10 cellular contexts compared by ENCODE assay signal in genomic region chr14:78170203-78170602, GRCh38. TPM values are rescaled to one million over a fixed set of nuclear protein-coding genes. Genes with fewer than 3 reads are reported as not detected.
DNase-seq lines count a peak whose midpoint lies in the region; ATAC-seq and TF ChIP-seq lines count a peak whose summit lies in the region.
"Had no signal": no experiment of that assay in that cellular context is flagged by ENCODE, and none has a peak within 500 bp of the region (broad histone marks: within the 10 kb centered on the region; RNA-seq: fewer than 3 reads in every experiment).

NRXN3 (plus strand) TSS chr14:78170373; CDS start chr14:78243094, 72,721 bp downstream.

- in situ Hi-C loops in transverse colon (cut with MboI; ENCODE audit: low pct_ligation_motif_present in 1 of 4, low pct_unique_long_range_greater_than_20kb in 1 of 4, low sequenced_read_pairs in 3 of 4): no loop called here

- H3K4me1 ChIP-seq in lower lobe of right lung (no peaks in the 10 kb centered on the region), transverse colon (peaks cover 0 to 5% (median 2%) of the 10 kb centered on the region in 4 donors)

- H3K9me3 ChIP-seq in lower lobe of right lung: no peaks in the 10 kb centered on the region
- no peaks in the 10 kb centered on the region for H3K9me3 ChIP-seq in transverse colon

- TF ChIP-seq CTCF in lower lobe of right lung (IDR thresholded peaks at IDR 0.05): no peak
- TF ChIP-seq CTCF in transverse colon (IDR thresholded peaks at IDR 0.05): no peak

- peak within 1 kb of the TSS in 1 of 10 donors; percentile 74 for H3K27ac Mint-ChIP-seq in naive thymus-derived CD8-positive, alpha-beta T cell
- H3K27ac Mint-ChIP-seq: activated CD4-positive, alpha-beta T cell treated with anti-CD3 and anti-CD28 coated beads, Interleukin-2, amount 10 ng/mL, durations not matched to agents 24 days and 14 days had no signal

- POLR2A ChIA-PET in naive thymus-derived CD8-positive, alpha-beta T cell (lab: Charles Lee): no interaction called here

- peak; percentile 61 for DNase-seq in NCI-H1436 (lab: John Stamatoyannopoulos, UW)
- no peak for DNase-seq in NCI-H1436 treated with DMSO at 0.1 percent for 48 hours (lab: John Stamatoyannopoulos, UW)
- DNase-seq in caudate nucleus (lab: John Stamatoyannopoulos, UW): peak in 48 of 61 donors; percentile 12 to 85 (median 42)
- DNase-seq in lower lobe of right lung: no peak
- peak; percentile 8 for DNase-seq in transverse colon
- no peak for DNase-seq in naive thymus-derived CD8-positive, alpha-beta T cell
- DNase-seq in NOMO-1 (lab: John Stamatoyannopoulos, UW; ENCODE audit: unreplicated experiment in 2 of 2): no peak
- DNase-seq: activated CD4-positive, alpha-beta T cell treated with anti-CD3 and anti-CD28 coated beads, Interleukin-2, amount 10 ng/mL, durations not matched to agents 24 days and 14 days; stimulated activated CD4-positive, alpha-beta T cell treated with anti-CD3 and anti-CD28 coated beads, Interleukin-12 subunit alpha, Interleukin-12 subunit beta, amount 100 ng/mL, for 4 hours had no signal

- no peaks in the 10 kb centered on the region for H3K36me3 ChIP-seq in lower lobe of right lung
- H3K36me3 ChIP-seq in transverse colon: no peaks in the 10 kb centered on the region

- peaks cover 0 to 12% (median 2%) of the 10 kb centered on the region in 9 donors for H3K9me3 Mint-ChIP-seq in naive thymus-derived CD8-positive, alpha-beta T cell
- H3K9me3 Mint-ChIP-seq: activated CD4-positive, alpha-beta T cell treated with anti-CD3 and anti-CD28 coated beads, Interleukin-2, amount 10 ng/mL, durations not matched to agents 24 days and 14 days had no signal

- H3K27me3 ChIP-seq in lower lobe of right lung (ENCODE audit: low read depth): no peaks in the 10 kb centered on the region
- peaks cover 4% of the 10 kb centered on the region for H3K27me3 ChIP-seq in transverse colon

- WGBS in transverse colon (ENCODE audit: low coverage in 1 of 2), 2 donors: 0 to 7% methylated on average over 1 to 7 of the region's 7 CpGs

- no peak for TF ChIP-seq POLR2A in transverse colon (IDR thresholded peaks at IDR 0.05)

- H3K27me3 Mint-ChIP-seq in naive thymus-derived CD8-positive, alpha-beta T cell: peaks cover 10 to 60% (median 14%) of the 10 kb centered on the region in 5 donors

- intact Hi-C loops in lower lobe of right lung (cut with DNase I) (no loop called here), transverse colon (cut with DNase I; ENCODE audit: low total_unique reads) (no loop called here)

- ATAC-seq in lower lobe of right lung: peak; percentile 35 to 54
- ATAC-seq in naive thymus-derived CD8-positive, alpha-beta T cell: no peak
- ATAC-seq in HG02763 (IDR thresholded peaks at IDR 0.05; ENCODE audit: unreplicated experiment): no peak

- H3K36me3 Mint-ChIP-seq in naive thymus-derived CD8-positive, alpha-beta T cell: no peaks in the 10 kb centered on the region

- H3K4me3 ChIP-seq in lower lobe of right lung (peak within 1 kb of the TSS; percentile 41), transverse colon (peak within 1 kb of the TSS in 1 of 4 donors; percentile 7)

- H3K4me3 Mint-ChIP-seq in naive thymus-derived CD8-positive, alpha-beta T cell: no peak within 1 kb of the TSS
- H3K4me3 Mint-ChIP-seq: activated CD4-positive, alpha-beta T cell treated with anti-CD3 and anti-CD28 coated beads, Interleukin-2, amount 10 ng/mL, durations not matched to agents 24 days and 14 days had no signal

- H3K4me1 Mint-ChIP-seq in naive thymus-derived CD8-positive, alpha-beta T cell: peaks cover 0 to 5% (median 0%) of the 10 kb centered on the region in 4 donors
- H3K4me1 Mint-ChIP-seq: activated CD4-positive, alpha-beta T cell treated with anti-CD3 and anti-CD28 coated beads, Interleukin-2, amount 10 ng/mL, durations not matched to agents 24 days and 14 days had no signal

- H3K27ac ChIP-seq in caudate nucleus (ENCODE audit: low read depth, low read length): no peak within 1 kb of the TSS
- H3K27ac ChIP-seq in lower lobe of right lung: no peak within 1 kb of the TSS
- no peak within 1 kb of the TSS for H3K27ac ChIP-seq in transverse colon

- no peak for TF ChIP-seq EP300 in transverse colon (IDR thresholded peaks at IDR 0.05; ENCODE audit: low read depth)

RNA-seq across cellular contexts. Expression of gene NRXN3, which starts in this region (rescaled TPM):
- 9.0 TPM for total RNA-seq in lower lobe of right lung
- total RNA-seq in transverse colon: 10 to 100 TPM in 1 of 4 donors, 1 to 10 TPM in 3; 4.1 to 11.9 (median 5.8) TPM
- not detected for total RNA-seq in naive thymus-derived CD8-positive, alpha-beta T cell
- not detected for polyA plus RNA-seq in naive thymus-derived CD8-positive, alpha-beta T cell
- total RNA-seq: activated CD4-positive, alpha-beta T cell treated with anti-CD3 and anti-CD28 coated beads, Interleukin-2, amount 10 ng/mL, durations not matched to agents 24 days and 14 days had no signal

Comparison
In these comparisons a context has a peak if more than half of its experiments do, and no peak if none do; other contexts are left out.
1. DNase-seq: peak in NCI-H1436 (single experiment), caudate nucleus (48 of 61) and transverse colon (single experiment); none in NCI-H1436 treated with DMSO at 0.1 percent for 48 hours (single experiment), lower lobe of right lung (single experiment), naive thymus-derived CD8-positive, alpha-beta T cell (0 of 10) and NOMO-1 (0 of 2).
2. ATAC-seq: peak in lower lobe of right lung (2 of 2); none in naive thymus-derived CD8-positive, alpha-beta T cell (0 of 2) and HG02763 (single experiment).